8 cellular contexts compared by ENCODE assay signal in the genomic region with DNA sequence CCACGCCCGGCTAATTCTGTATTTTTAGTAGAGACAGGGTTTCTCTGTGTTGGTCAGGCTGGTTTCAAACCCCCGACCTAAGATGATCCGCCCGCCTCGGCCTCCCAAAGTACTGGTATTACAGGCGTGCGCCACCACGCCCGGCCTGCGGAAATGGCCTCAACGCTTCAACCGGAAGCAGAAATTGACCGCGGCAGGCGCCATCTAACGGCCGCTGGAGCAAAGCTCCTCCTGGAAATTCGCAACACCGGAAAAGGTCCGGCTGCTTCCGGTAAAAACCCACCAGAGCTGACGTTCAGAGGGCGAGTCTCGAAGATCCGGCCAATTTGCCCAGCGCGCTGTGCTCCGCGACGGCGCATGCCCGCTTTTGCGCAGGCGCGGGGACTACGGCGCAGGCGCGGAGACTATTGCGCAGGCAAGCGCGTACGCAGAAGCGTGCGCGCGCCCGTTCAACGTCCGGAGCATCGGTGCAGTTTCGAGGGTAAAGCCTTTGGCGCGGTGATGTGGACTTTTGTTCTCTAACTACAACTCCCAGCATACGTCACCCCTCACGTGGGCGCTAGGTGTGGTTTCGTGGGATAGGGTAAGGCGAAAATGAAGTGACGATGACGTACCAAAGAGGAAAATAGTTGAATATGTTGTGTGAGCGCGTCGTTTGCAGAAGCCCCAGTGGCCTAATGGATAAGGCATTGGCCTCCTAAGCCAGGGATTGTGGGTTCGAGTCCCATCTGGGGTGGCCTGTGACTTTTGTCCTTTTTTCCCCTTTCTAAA. TPM values are rescaled to one million over a fixed set of nuclear protein-coding genes. Genes with fewer than 3 reads are reported as not detected.
A peak's percentile ranks its signal among the peaks of the same experiment; 100 is the strongest.
DNase-seq lines count a peak whose midpoint lies in the region; ATAC-seq and TF ChIP-seq lines count a peak whose summit lies in the region.

No MANE protein-coding gene starts in this region.

- H3K4me1 Mint-ChIP-seq in activated T-cell treated with anti-CD3 and anti-CD28 coated beads, Interleukin-2, amount 50 U/mL, for 24 hours (ENCODE audit: low read depth): peaks cover 35% of the 10 kb centered on the region

- POLR2A ChIA-PET in PC-3 (lab: Charles Lee; ENCODE audit: unreplicated experiment): interaction anchor here (0.5 to 0.7 kb wide), 5 partner anchors 20 to 1359 kb away, joined by 3 to 9 read pairs (median 4); partner anchors contain the start of gene LUC7L2

- H3K27me3 Mint-ChIP-seq in activated T-cell treated with anti-CD3 and anti-CD28 coated beads, Interleukin-2, amount 50 U/mL, for 24 hours: peaks cover 3% of the 10 kb centered on the region

- H4K20me1 ChIP-seq in PC-3 (ENCODE audit: low read length): no peaks in the 10 kb centered on the region

- H3K4me3 Mint-ChIP-seq in activated T-cell treated with anti-CD3 and anti-CD28 coated beads, Interleukin-2, amount 50 U/mL, for 24 hours: peak overlapping the region; percentile 95

- H2AFZ ChIP-seq in PC-3 (ENCODE audit: low read length): peak overlapping the region; percentile 86

- H3K27me3 ChIP-seq in PC-3 (ENCODE audit: low read length) (no peaks in the 10 kb centered on the region), mucosa of rectum (ENCODE audit: control insufficient read depth in 2 of 2, insufficient read depth in 2 of 2, low read length in 2 of 2) (no peaks in the 10 kb centered on the region)

- H3K9me3 ChIP-seq in PC-3 (ENCODE audit: low read length) (no peaks in the 10 kb centered on the region), mucosa of rectum (ENCODE audit: control insufficient read depth in 2 of 2, low read length in 2 of 2) (no peaks in the 10 kb centered on the region)

- H3K9me3 Mint-ChIP-seq in activated T-cell treated with anti-CD3 and anti-CD28 coated beads, Interleukin-2, amount 50 U/mL, for 24 hours: peaks cover 6% of the 10 kb centered on the region

- peak; percentile 99 for DNase-seq in DMS53 treated with DMSO at 0.1 percent for 48 hours (lab: John Stamatoyannopoulos, UW; ENCODE audit: unreplicated experiment)
- peak; percentile 99 for DNase-seq in KBM-7
- DNase-seq in PC-3: peak; percentile 99
- peak; percentile 98 for DNase-seq in activated T-cell treated with anti-CD3 and anti-CD28 coated beads, Interleukin-2, amount 50 U/mL, for 24 hours
- DNase-seq in erythroblast (lab: John Stamatoyannopoulos, UW): peak; percentile 99
- DNase-seq in stimulated activated CD8-positive, alpha-beta memory T cell treated with anti-CD3 and anti-CD28 coated beads, Interleukin-4, amount 100 ng/mL, for 4 hours (ENCODE audit: low read depth in 2 of 2, low spot score in 1 of 2): peak; percentile 98 to 99

- intact Hi-C loops in PC-3 (cut with micrococcal nuclease): loop anchor here (1.0 kb wide), 1 partner anchor 19 kb away; the partner anchor contains the start of gene LUC7L2

- peak overlapping the region; percentile 94 for H3K4me2 ChIP-seq in PC-3 (ENCODE audit: low read length)

- H3K9me2 ChIP-seq in PC-3 (replicated peaks; ENCODE audit: low read length): no peaks in the 10 kb centered on the region

- CTCF ChIA-PET in PC-3 (lab: Charles Lee): no interaction called here

- peak overlapping the region; percentile 100 for H3K27ac Mint-ChIP-seq in activated T-cell treated with anti-CD3 and anti-CD28 coated beads, Interleukin-2, amount 50 U/mL, for 24 hours

- H3K4me3 ChIP-seq in PC-3 (ENCODE audit: low read length): peak overlapping the region; percentile 83
- peak overlapping the region; percentile 81 to 95 for H3K4me3 ChIP-seq in mucosa of rectum (ENCODE audit: low read length in 2 of 2)

- peak; percentile 70 for TF ChIP-seq CTCF in PC-3 (conservative IDR thresholded peaks at IDR 0.05; ENCODE audit: low read depth, low read length)

- BruUV-seq in PC-3 (replicated peaks; lab: Mats Ljungman, UMichigan): no TSS peak

- TF ChIP-seq POLR2A in erythroblast (IDR thresholded peaks at IDR 0.05; ENCODE audit: low read length): peak; percentile 64

- H3K27ac ChIP-seq in PC-3 (ENCODE audit: low read length) (peak overlapping the region; percentile 91), mucosa of rectum (ENCODE audit: low read depth in 2 of 2, low read length in 2 of 2) (peak overlapping the region; percentile 95 to 100)

- H3K9ac ChIP-seq in PC-3 (ENCODE audit: low read length) (peak overlapping the region; percentile 99), mucosa of rectum (ENCODE audit: low read depth in 1 of 2, low read length in 2 of 2) (peak overlapping the region; percentile 87 to 100)

- peaks cover 28% of the 10 kb centered on the region for H3K79me2 ChIP-seq in PC-3 (ENCODE audit: low read length)

- H3K36me3 ChIP-seq in PC-3 (ENCODE audit: low read depth, low read length) (no peaks in the 10 kb centered on the region), mucosa of rectum (ENCODE audit: control insufficient read depth in 2 of 2, insufficient read depth in 2 of 2, low read length in 2 of 2) (no peaks in the 10 kb centered on the region)

- ATAC-seq in GM21723 (IDR thresholded peaks at IDR 0.05; ENCODE audit: unreplicated experiment) (peak; percentile 82), PC-3 (peak; percentile 75)

- peaks cover 9% of the 10 kb centered on the region for H3F3A ChIP-seq in PC-3 (ENCODE audit: low read length, unreplicated experiment)

- in situ Hi-C loops in KBM-7 (cut with MboI; ENCODE audit: low pct_unique_long_range_greater_than_20kb, low sequenced_read_pairs): no loop called here

- H3K4me1 ChIP-seq in PC-3 (ENCODE audit: insufficient read depth, low read length) (peaks cover 9% of the 10 kb centered on the region), mucosa of rectum (ENCODE audit: control insufficient read depth in 2 of 2, insufficient read depth in 2 of 2, low read length in 2 of 2) (peaks cover 5 to 8% of the 10 kb centered on the region in 2 donors)

- H3K36me3 Mint-ChIP-seq in activated T-cell treated with anti-CD3 and anti-CD28 coated beads, Interleukin-2, amount 50 U/mL, for 24 hours (ENCODE audit: low read depth): peaks cover 41% of the 10 kb centered on the region

RNA-seq across cellular contexts. Expression of gene FMC1, which starts 0.9 kb away (rescaled TPM):
- 8.8 and 12.2 TPM in 2 replicates for total RNA-seq in PC-3 (2014; rRNA removed)

RNA-seq across cellular contexts. Expression of gene LUC7L2, which starts 19.5 kb away (rescaled TPM):
- total RNA-seq in PC-3 (2014; rRNA removed): 67.4 and 110 TPM in 2 replicates

Comparison
In these comparisons a context has a peak if more than half of its experiments do, and no peak if none do; other contexts are left out.
1. Peak in every context shown above with its lines: DNase-seq, ATAC-seq, H3K4me3 ChIP-seq and H3K27ac ChIP-seq.